ENCODE assay signal across 1 cellular context in the genomic region with DNA sequence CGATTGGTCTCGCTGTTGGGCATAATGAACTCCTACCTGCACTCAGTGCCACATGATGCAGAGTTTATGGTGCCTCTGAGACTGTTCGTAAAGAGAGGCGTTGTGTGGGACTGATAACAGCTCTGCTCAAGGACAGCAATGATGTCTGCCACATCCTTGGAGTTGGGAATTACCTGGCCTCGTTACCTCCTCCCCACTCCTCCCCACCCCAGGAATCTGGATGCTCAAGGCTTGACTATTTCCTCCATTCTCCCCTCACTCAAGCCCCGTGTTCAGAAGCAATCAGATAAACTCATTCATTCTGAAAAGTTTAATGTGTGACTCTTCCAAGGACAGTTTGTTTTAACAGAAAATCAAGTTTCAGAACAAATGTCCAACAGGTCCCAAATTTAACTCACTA.
TF ChIP-seq lines count a peak whose summit lies in the region.

No MANE protein-coding gene starts in this region.

TF ChIP-seq in GM23338, 12 proteins besides CTCF, POLR2A, EP300 and RAD21 (continued from another document):
- peak; percentile 68; the same call in 1 of the 2 replicates for TF ChIP-seq ZNF462 (CRISPR knock-in tag; IDR thresholded peaks at IDR 0.05)
